Comparison of ENCODE assay signal across 1 cellular context in genomic region chr16:31403590-31404352, GRCh38.
TF ChIP-seq lines count a peak whose summit lies in the region.

No MANE protein-coding gene starts in this region.

TF ChIP-seq in IMR-90, 13 proteins besides CTCF, POLR2A, EP300 and RAD21:
- no peak for TF ChIP-seq MAFK (IDR thresholded peaks at IDR 0.05; ENCODE audit: low read depth, low read length)
- no peak for TF ChIP-seq FOS (IDR thresholded peaks at IDR 0.05; ENCODE audit: low read depth, low read length)
- TF ChIP-seq MXI1 (IDR thresholded peaks at IDR 0.05; ENCODE audit: borderline replicate concordance, low read depth, low read length) = no peak
- no peak for TF ChIP-seq SMC3 (IDR thresholded peaks at IDR 0.05; ENCODE audit: low read depth, low read length)
- TF ChIP-seq BHLHE40 (IDR thresholded peaks at IDR 0.05; ENCODE audit: low read depth, low read length) = no peak
- no peak for TF ChIP-seq CHD1 (IDR thresholded peaks at IDR 0.05; ENCODE audit: low read depth, low read length)
- no peak for TF ChIP-seq NFE2L2 (IDR thresholded peaks at IDR 0.05; ENCODE audit: low read depth, low read length)
- TF ChIP-seq MAZ (IDR thresholded peaks at IDR 0.05; ENCODE audit: borderline replicate concordance, low read depth, low read length) = no peak
- no peak for TF ChIP-seq RCOR1 (IDR thresholded peaks at IDR 0.05; ENCODE audit: insufficient replicate concordance, low read length)
- no peak for TF ChIP-seq RFX5 (IDR thresholded peaks at IDR 0.05; ENCODE audit: low read depth, low read length)
- TF ChIP-seq CEBPB (IDR thresholded peaks at IDR 0.05; ENCODE audit: low read depth, low read length) = no peak
- TF ChIP-seq ELK1 (IDR thresholded peaks at IDR 0.05; ENCODE audit: borderline replicate concordance, low read depth, low read length) = no peak
- no peak for TF ChIP-seq USF2 (IDR thresholded peaks at IDR 0.05; ENCODE audit: low read depth, low read length)
